8 cellular contexts compared by ENCODE assay signal in genomic region chr15:46304320-46304719, GRCh38.
DNase-seq lines count a peak whose midpoint lies in the region; ATAC-seq and TF ChIP-seq lines count a peak whose summit lies in the region.

No MANE protein-coding gene starts in this region.

- peaks cover 8% of the 10 kb centered on the region for H3K4me1 Mint-ChIP-seq in MCF 10A (ENCODE audit: insufficient read depth, unreplicated experiment)

- BruUV-seq in MCF 10A (replicated peaks; lab: Mats Ljungman, UMichigan) = no TSS peak

- H3K36me3 ChIP-seq in breast epithelium = no peaks in the 10 kb centered on the region
- no peaks in the 10 kb centered on the region for H3K36me3 ChIP-seq in MM.1S (replicated peaks; ENCODE audit: insufficient read depth, low read length)

- H3K9me3 ChIP-seq in breast epithelium (no peaks in the 10 kb centered on the region), MM.1S (replicated peaks; ENCODE audit: insufficient read depth, low read length) (no peaks in the 10 kb centered on the region)

- no peak for TF ChIP-seq POLR2A in breast epithelium (IDR thresholded peaks at IDR 0.05)

- POLR2A ChIA-PET in MCF 10A (lab: Yijun Ruan, JAX) = no interaction called here

- H3K4me3 ChIP-seq in breast epithelium (no peak overlapping the region), MM.1S (ENCODE audit: low read length) (no peak overlapping the region), choroid plexus epithelial cell (ENCODE audit: low read depth, low read length) (no peak overlapping the region)

- no peaks in the 10 kb centered on the region for H3K36me3 Mint-ChIP-seq in MCF 10A (ENCODE audit: insufficient read depth, unreplicated experiment)

- no peak overlapping the region for H2AFZ ChIP-seq in MM.1S (ENCODE audit: low read length)

- peak; percentile 48 for TF ChIP-seq CTCF in MCF 10A (IDR thresholded peaks at IDR 0.05; ENCODE audit: unreplicated experiment)
- TF ChIP-seq CTCF in breast epithelium (IDR thresholded peaks at IDR 0.05) = no peak
- peak; percentile 43 for TF ChIP-seq CTCF in MM.1S (IDR thresholded peaks at IDR 0.05; ENCODE audit: low read length)
- TF ChIP-seq CTCF in choroid plexus epithelial cell (conservative IDR thresholded peaks at IDR 0.05; ENCODE audit: low read depth, low read length) = peak; percentile 8

- no peaks in the 10 kb centered on the region for H3F3A ChIP-seq in MM.1S (ENCODE audit: insufficient read depth, low read length)

- no peaks in the 10 kb centered on the region for H4K20me1 ChIP-seq in MM.1S (ENCODE audit: insufficient read depth, low read length)

- H3K4me1 ChIP-seq in breast epithelium (no peaks in the 10 kb centered on the region), MM.1S (ENCODE audit: low read length) (no peaks in the 10 kb centered on the region)

- H3K27me3 Mint-ChIP-seq in MCF 10A (ENCODE audit: insufficient read depth, unreplicated experiment) = no peaks in the 10 kb centered on the region

- H3K79me2 ChIP-seq in MM.1S (ENCODE audit: low read length) = no peaks in the 10 kb centered on the region

- H3K27me3 ChIP-seq in breast epithelium (no peaks in the 10 kb centered on the region), MM.1S (replicated peaks; ENCODE audit: insufficient read depth, low read length) (no peaks in the 10 kb centered on the region)

- CTCF ChIA-PET in MCF 10A (lab: Yijun Ruan, JAX) = interaction anchor here (0.6 to 1.0 kb wide), 4 partner anchors 200 to 742 kb away, joined by 3 to 6 read pairs (median 4); no protein-coding TSS in a partner anchor

- no peak overlapping the region for H3K4me3 Mint-ChIP-seq in MCF 10A (ENCODE audit: unreplicated experiment)

- ATAC-seq in GM18909 (IDR thresholded peaks at IDR 0.05; ENCODE audit: poor library complexity, unreplicated experiment) = no peak

- DNase-seq in MCF 10A (ENCODE audit: unreplicated experiment) = no peak
- DNase-seq in breast epithelium (ENCODE audit: low spot score in 2 of 2) = no peak
- DNase-seq in MM.1S = no peak
- DNase-seq in choroid plexus epithelial cell (ENCODE audit: low read depth) = no peak
- DNase-seq in stimulated activated CD8-positive, alpha-beta memory T cell treated with anti-CD3 and anti-CD28 coated beads, Interleukin-4, amount 100 ng/mL, for 48 hours = peak; percentile 32
- no peak for DNase-seq in NCI-H446 treated with DMSO at 0.1 percent for 48 hours (lab: John Stamatoyannopoulos, UW)
- no peak for DNase-seq in NCI-H345 treated with DMSO at 0.1 percent for 48 hours (lab: John Stamatoyannopoulos, UW; ENCODE audit: unreplicated experiment)

- intact Hi-C loops in MCF 10A (cut with micrococcal nuclease) = no loop called here
- intact Hi-C loops in breast epithelium (cut with DNase I; ENCODE audit: low total_unique reads) = no loop called here

- H3K4me2 ChIP-seq in MM.1S (ENCODE audit: low read depth, low read length) = no peak overlapping the region

- no peaks in the 10 kb centered on the region for H3K9me2 ChIP-seq in MM.1S (replicated peaks; ENCODE audit: insufficient read depth, low read length)

- H3K27ac ChIP-seq in breast epithelium = no peak overlapping the region
- H3K27ac ChIP-seq in MM.1S (ENCODE audit: low read length) = no peak overlapping the region

- H3K9ac ChIP-seq in MM.1S (ENCODE audit: low read length) = no peak overlapping the region

- no peak overlapping the region for H3K27ac Mint-ChIP-seq in MCF 10A (ENCODE audit: low read depth, unreplicated experiment)

- H3K9me3 Mint-ChIP-seq in MCF 10A (ENCODE audit: unreplicated experiment) = no peaks in the 10 kb centered on the region

Comparison
In these comparisons a context has a peak if more than half of its experiments do, and no peak if none do; other contexts are left out.
1. CTCF ChIP-seq: peak in MCF 10A (single experiment), MM.1S (single experiment) and choroid plexus epithelial cell (single experiment); none in breast epithelium (0 of 3).